1 cellular context compared by ENCODE assay signal in the genomic region with DNA sequence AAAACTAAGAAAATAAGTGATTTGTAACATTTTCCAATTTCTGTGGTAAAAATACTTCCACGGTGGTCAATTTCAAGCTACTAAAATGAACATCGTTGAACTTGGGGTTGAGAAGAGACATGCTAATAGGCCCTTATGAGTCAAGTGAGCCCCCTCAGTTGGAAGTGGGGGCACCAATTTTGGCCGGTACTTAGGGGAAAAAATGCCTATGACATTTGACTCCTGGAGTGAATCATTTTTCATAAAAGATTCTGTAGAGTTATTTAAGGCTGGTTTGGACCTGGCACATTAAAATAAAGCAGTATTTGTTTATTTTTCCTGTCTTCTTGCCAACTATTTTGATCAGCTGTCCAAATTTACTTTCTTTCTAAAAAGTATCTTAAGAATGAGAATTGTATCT.
TF ChIP-seq lines count a peak whose summit lies in the region.

No MANE protein-coding gene starts in this region.

TF ChIP-seq in IMR-90, 13 proteins besides CTCF, POLR2A, EP300 and RAD21 (continued from another document):
- TF ChIP-seq, protein P1, sequence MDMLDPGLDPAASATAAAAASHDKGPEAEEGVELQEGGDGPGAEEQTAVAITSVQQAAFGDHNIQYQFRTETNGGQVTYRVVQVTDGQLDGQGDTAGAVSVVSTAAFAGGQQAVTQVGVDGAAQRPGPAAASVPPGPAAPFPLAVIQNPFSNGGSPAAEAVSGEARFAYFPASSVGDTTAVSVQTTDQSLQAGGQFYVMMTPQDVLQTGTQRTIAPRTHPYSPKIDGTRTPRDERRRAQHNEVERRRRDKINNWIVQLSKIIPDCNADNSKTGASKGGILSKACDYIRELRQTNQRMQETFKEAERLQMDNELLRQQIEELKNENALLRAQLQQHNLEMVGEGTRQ (IDR thresholded peaks at IDR 0.05; ENCODE audit: low read depth, low read length): no peak
- TF ChIP-seq RCOR1 (IDR thresholded peaks at IDR 0.05; ENCODE audit: insufficient replicate concordance, low read length) (no peak), MXI1 (IDR thresholded peaks at IDR 0.05; ENCODE audit: borderline replicate concordance, low read depth, low read length) (no peak), CHD1 (IDR thresholded peaks at IDR 0.05; ENCODE audit: low read depth, low read length) (no peak), NFE2L2 (IDR thresholded peaks at IDR 0.05; ENCODE audit: low read depth, low read length) (no peak), FOS (IDR thresholded peaks at IDR 0.05; ENCODE audit: low read depth, low read length) (no peak), MAFK (IDR thresholded peaks at IDR 0.05; ENCODE audit: low read depth, low read length) (no peak), RFX5 (IDR thresholded peaks at IDR 0.05; ENCODE audit: low read depth, low read length) (no peak), MAZ (IDR thresholded peaks at IDR 0.05; ENCODE audit: borderline replicate concordance, low read depth, low read length) (no peak)
- TF ChIP-seq, protein P2, sequence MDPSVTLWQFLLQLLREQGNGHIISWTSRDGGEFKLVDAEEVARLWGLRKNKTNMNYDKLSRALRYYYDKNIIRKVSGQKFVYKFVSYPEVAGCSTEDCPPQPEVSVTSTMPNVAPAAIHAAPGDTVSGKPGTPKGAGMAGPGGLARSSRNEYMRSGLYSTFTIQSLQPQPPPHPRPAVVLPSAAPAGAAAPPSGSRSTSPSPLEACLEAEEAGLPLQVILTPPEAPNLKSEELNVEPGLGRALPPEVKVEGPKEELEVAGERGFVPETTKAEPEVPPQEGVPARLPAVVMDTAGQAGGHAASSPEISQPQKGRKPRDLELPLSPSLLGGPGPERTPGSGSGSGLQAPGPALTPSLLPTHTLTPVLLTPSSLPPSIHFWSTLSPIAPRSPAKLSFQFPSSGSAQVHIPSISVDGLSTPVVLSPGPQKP (IDR thresholded peaks at IDR 0.05; ENCODE audit: borderline replicate concordance, low read depth, low read length): no peak
